Comparison of ENCODE assay signal across 8 cellular contexts in genomic region chr15:88920892-88921435, GRCh38. TPM values are rescaled to one million over a fixed set of nuclear protein-coding genes. Genes with fewer than 3 reads are reported as not detected.
A peak's percentile ranks its signal among the peaks of the same experiment; 100 is the strongest.
DNase-seq lines count a peak whose midpoint lies in the region; ATAC-seq and TF ChIP-seq lines count a peak whose summit lies in the region.
"Not testable (repeated sequence)": the region's sequence is repeated elsewhere in the genome, so short reads cannot be mapped to it uniquely, and the experiment has no call there.

No MANE protein-coding gene starts in this region.

- H3K27ac Mint-ChIP-seq in T-helper 1 cell treated with Interleukin-12 subunit alpha and Interleukin-12 subunit beta and Interleukin-4 antibody, amounts not matched to agents 30 μg/mL and 1 μg/mL, for 36 hours, result peak overlapping the region; percentile 23
- not testable (repeated sequence) for H3K27ac Mint-ChIP-seq in activated naive CD8-positive, alpha-beta T cell treated with anti-CD3 and anti-CD28 coated beads, Interleukin-2, amount 50 U/mL, for 24 hours

- H3K27me3 Mint-ChIP-seq in T-helper 1 cell treated with Interleukin-12 subunit alpha and Interleukin-12 subunit beta and Interleukin-4 antibody, amounts not matched to agents 30 μg/mL and 1 μg/mL, for 36 hours (ENCODE audit: low read depth); activated naive CD8-positive, alpha-beta T cell treated with anti-CD3 and anti-CD28 coated beads, Interleukin-2, amount 50 U/mL, for 24 hours: not testable (repeated sequence)

- H3K4me1 Mint-ChIP-seq in T-helper 1 cell treated with Interleukin-12 subunit alpha and Interleukin-12 subunit beta and Interleukin-4 antibody, amounts not matched to agents 30 μg/mL and 1 μg/mL, for 36 hours (ENCODE audit: low read depth), result peaks cover 15% of the 10 kb centered on the region
- H3K4me1 Mint-ChIP-seq in activated naive CD8-positive, alpha-beta T cell treated with anti-CD3 and anti-CD28 coated beads, Interleukin-2, amount 50 U/mL, for 24 hours, result peaks cover 29% of the 10 kb centered on the region

- not testable (repeated sequence) for H3K4me3 Mint-ChIP-seq in T-helper 1 cell treated with Interleukin-12 subunit alpha and Interleukin-12 subunit beta and Interleukin-4 antibody, amounts not matched to agents 30 μg/mL and 1 μg/mL, for 36 hours; activated naive CD8-positive, alpha-beta T cell treated with anti-CD3 and anti-CD28 coated beads, Interleukin-2, amount 50 U/mL, for 24 hours

- ATAC-seq in GM19455 (IDR thresholded peaks at IDR 0.05; ENCODE audit: unreplicated experiment), result peak; percentile 52
- ATAC-seq in HG02642 (IDR thresholded peaks at IDR 0.05; ENCODE audit: poor library complexity, unreplicated experiment), result peak; percentile 75
- ATAC-seq in HG03520 (IDR thresholded peaks at IDR 0.05; ENCODE audit: unreplicated experiment), result peak; percentile 84
- ATAC-seq in activated naive CD8-positive, alpha-beta T cell treated with anti-CD3 and anti-CD28 coated beads, Interleukin-2, amount 50 U/mL, for 24 hours, result peak; percentile 70

- not testable (repeated sequence) for TF ChIP-seq CTCF in GM12865 (IDR thresholded peaks at IDR 0.05; ENCODE audit: insufficient read depth, low read depth, low read length, missing control alignments); fibroblast of the aortic adventitia (IDR thresholded peaks at IDR 0.05; ENCODE audit: insufficient read depth, low read length)

- H3K36me3 Mint-ChIP-seq in T-helper 1 cell treated with Interleukin-12 subunit alpha and Interleukin-12 subunit beta and Interleukin-4 antibody, amounts not matched to agents 30 μg/mL and 1 μg/mL, for 36 hours (ENCODE audit: low read depth); activated naive CD8-positive, alpha-beta T cell treated with anti-CD3 and anti-CD28 coated beads, Interleukin-2, amount 50 U/mL, for 24 hours (ENCODE audit: low read depth): not testable (repeated sequence)

- H3K9me3 Mint-ChIP-seq in T-helper 1 cell treated with Interleukin-12 subunit alpha and Interleukin-12 subunit beta and Interleukin-4 antibody, amounts not matched to agents 30 μg/mL and 1 μg/mL, for 36 hours; activated naive CD8-positive, alpha-beta T cell treated with anti-CD3 and anti-CD28 coated beads, Interleukin-2, amount 50 U/mL, for 24 hours: not testable (repeated sequence)

- not testable (repeated sequence) for H3K4me3 ChIP-seq in GM12865 (ENCODE audit: low read depth, low read length); fibroblast of the aortic adventitia (ENCODE audit: low read depth, low read length)

- peak; percentile 71 for DNase-seq in GM12865 (ENCODE audit: low read depth)
- DNase-seq in activated naive CD8-positive, alpha-beta T cell treated with anti-CD3 and anti-CD28 coated beads, Interleukin-2, amount 50 U/mL, for 24 hours, result not testable (repeated sequence)
- peak; percentile 56 for DNase-seq in fibroblast of the aortic adventitia (ENCODE audit: low read depth)
- DNase-seq in stimulated activated CD4-positive, alpha-beta T cell treated with anti-CD3 and anti-CD28 coated beads, Interleukin-4, amount 100 ng/mL, for 24 hours, result peak; percentile 45

RNA-seq across cellular contexts. Expression of gene MFGE8, which starts 7.8 kb away (rescaled TPM):
- total RNA-seq in fibroblast of the aortic adventitia (ENCODE audit: low replicate concordance), result 59.5 and 217 TPM in 2 replicates

RNA-seq across cellular contexts. Expression of gene HAPLN3, which starts 25.6 kb away (rescaled TPM):
- total RNA-seq in fibroblast of the aortic adventitia (ENCODE audit: low replicate concordance), result 2.8 and 14.6 TPM in 2 replicates
